ENCODE assay signal across 12 cellular contexts in genomic region chr1:31577515-31578191, GRCh38. TPM values are rescaled to one million over a fixed set of nuclear protein-coding genes. Genes with fewer than 3 reads are reported as not detected.
DNase-seq lines count a peak whose midpoint lies in the region; ATAC-seq and TF ChIP-seq lines count a peak whose summit lies in the region.
"Had no signal": no experiment of that assay in that cellular context is flagged by ENCODE, and none has a peak within 500 bp of the region (broad histone marks: within the 10 kb centered on the region; RNA-seq: fewer than 3 reads in every experiment).

No MANE protein-coding gene starts in this region.

- H3K27ac ChIP-seq in mucosa of rectum (ENCODE audit: low read depth in 2 of 2, low read length in 2 of 2) (peak overlapping the region; percentile 97), aorta (ENCODE audit: low read depth in 1 of 2, low read length in 2 of 2) (peak overlapping the region; percentile 82 to 83)

- TF ChIP-seq CTCF in epithelial cell of proximal tubule (conservative IDR thresholded peaks at IDR 0.05; ENCODE audit: low read depth, low read length) (no peak), CD14-positive monocyte (IDR thresholded peaks at IDR 0.05) (no peak)

- no peaks in the 10 kb centered on the region for H3K4me1 Mint-ChIP-seq in activated T-cell treated with anti-CD3 and anti-CD28 coated beads, Interleukin-2, amount 50 U/mL, for 72 hours (ENCODE audit: low read depth)
- H3K4me1 Mint-ChIP-seq in CD14-positive monocyte: peaks cover 10% of the 10 kb centered on the region

- no peak overlapping the region for H3K4me3 Mint-ChIP-seq in activated T-cell treated with anti-CD3 and anti-CD28 coated beads, Interleukin-2, amount 50 U/mL, for 72 hours
- H3K4me3 Mint-ChIP-seq in CD14-positive monocyte: peak overlapping the region in 1 of 2 donors; percentile 51

- no peaks in the 10 kb centered on the region for H3K27me3 ChIP-seq in mucosa of rectum (ENCODE audit: control insufficient read depth in 2 of 2, insufficient read depth in 2 of 2, low read length in 2 of 2)
- H3K27me3 ChIP-seq in aorta (ENCODE audit: control insufficient read depth in 1 of 2, insufficient read depth in 2 of 2, low read length in 1 of 2): no peaks in the 10 kb centered on the region

- H3K27ac Mint-ChIP-seq in activated T-cell treated with anti-CD3 and anti-CD28 coated beads, Interleukin-2, amount 50 U/mL, for 72 hours: no peak overlapping the region
- no peak overlapping the region for H3K27ac Mint-ChIP-seq in CD14-positive monocyte

- H3K36me3 ChIP-seq in mucosa of rectum (ENCODE audit: control insufficient read depth in 2 of 2, insufficient read depth in 2 of 2, low read length in 2 of 2): peaks cover 0 to 6% of the 10 kb centered on the region in 2 donors
- no peaks in the 10 kb centered on the region for H3K36me3 ChIP-seq in aorta (ENCODE audit: control insufficient read depth in 1 of 2, insufficient read depth in 2 of 2, low read length in 1 of 2)

- H3K4me3 ChIP-seq in epithelial cell of proximal tubule (ENCODE audit: low read depth, low read length): peak overlapping the region; percentile 94
- H3K4me3 ChIP-seq in mucosa of rectum (ENCODE audit: low read length in 2 of 2): peak overlapping the region; percentile 88 to 94
- peak overlapping the region; percentile 65 to 95 for H3K4me3 ChIP-seq in aorta (ENCODE audit: low read length in 2 of 2)

- H3K36me3 Mint-ChIP-seq in activated T-cell treated with anti-CD3 and anti-CD28 coated beads, Interleukin-2, amount 50 U/mL, for 72 hours (ENCODE audit: insufficient read depth in 2 of 2): no peaks in the 10 kb centered on the region
- no peaks in the 10 kb centered on the region for H3K36me3 Mint-ChIP-seq in CD14-positive monocyte

- WGBS in aorta, 2 donors: 3 to 4% methylated on average over 6 of the region's 6 CpGs

- DNase-seq in activated CD8-positive, alpha-beta memory T cell treated with anti-CD3 and anti-CD28 coated beads for 24 hours: peak; percentile 38
- DNase-seq in activated CD8-positive, alpha-beta memory T cell treated with anti-CD3 and anti-CD28 coated beads, Interleukin-2, amount 50 U/mL, for 4 hours: no peak
- DNase-seq in epithelial cell of proximal tubule (ENCODE audit: low read depth): peak; percentile 56
- peak in 1 of 2 donors; percentile 70 for DNase-seq in aorta
- no peak for DNase-seq in activated CD4-positive, alpha-beta T cell treated with anti-CD3 and anti-CD28 coated beads for 4 hours
- no peak for DNase-seq in activated T-cell treated with anti-CD3 and anti-CD28 coated beads, Interleukin-2, amount 50 U/mL, for 72 hours
- no peak for DNase-seq in CD14-positive monocyte (ENCODE audit: low spot score)
- DNase-seq: activated naive CD4-positive, alpha-beta T cell treated with Interleukin-2 at 50 U/mL for 16 hours; NCI-H2081; stimulated activated CD4-positive, alpha-beta T cell treated with anti-CD3 and anti-CD28 coated beads, Interleukin-4, amount 100 ng/mL, for 1 hour; T-helper 1 cell had no signal

- no peaks in the 10 kb centered on the region for H3K9me3 ChIP-seq in mucosa of rectum (ENCODE audit: control insufficient read depth in 2 of 2, low read length in 2 of 2)
- H3K9me3 ChIP-seq in aorta (ENCODE audit: control insufficient read depth, low read length): no peaks in the 10 kb centered on the region

- intact Hi-C loops in aorta (cut with DNase I) (loop anchor here in 1 of 2 donors (5.0 kb wide), 1 partner anchor 135 kb away; no protein-coding TSS in a partner anchor), CD14-positive monocyte (cut with micrococcal nuclease) (no loop called here)

- H3K27me3 Mint-ChIP-seq in activated T-cell treated with anti-CD3 and anti-CD28 coated beads, Interleukin-2, amount 50 U/mL, for 72 hours (ENCODE audit: low read depth): peaks cover under 1% of the 10 kb centered on the region
- H3K27me3 Mint-ChIP-seq in CD14-positive monocyte (ENCODE audit: low read depth in 3 of 3): peaks cover 13 to 22% (median 14%) of the 10 kb centered on the region in 3 donors

- H3K9me3 Mint-ChIP-seq in activated T-cell treated with anti-CD3 and anti-CD28 coated beads, Interleukin-2, amount 50 U/mL, for 72 hours: no peaks in the 10 kb centered on the region
- H3K9me3 Mint-ChIP-seq in CD14-positive monocyte: no peaks in the 10 kb centered on the region

- H3K9ac ChIP-seq in mucosa of rectum (ENCODE audit: low read depth in 1 of 2, low read length in 2 of 2): peak overlapping the region; percentile 87 to 97

- peaks cover 30 to 69% of the 10 kb centered on the region in 2 donors for H3K4me1 ChIP-seq in mucosa of rectum (ENCODE audit: control insufficient read depth in 2 of 2, insufficient read depth in 2 of 2, low read length in 2 of 2)
- peaks cover 3 to 7% of the 10 kb centered on the region in 2 donors for H3K4me1 ChIP-seq in aorta (ENCODE audit: control insufficient read depth in 1 of 2, insufficient read depth in 2 of 2, low read length in 2 of 2)

- ATAC-seq in aorta (ENCODE audit: low FRiP score): no peak
- ATAC-seq in activated T-cell treated with anti-CD3 and anti-CD28 coated beads, Interleukin-2, amount 50 U/mL, for 72 hours (replicated peaks in 1 of 2): no peak

RNA-seq across cellular contexts. Expression of gene TINAGL1, which starts 1.3 kb away (rescaled TPM):
- total RNA-seq in epithelial cell of proximal tubule: 215 and 230 TPM in 2 replicates
- 100 to 1,000 TPM; 317 to 506 TPM for total RNA-seq in aorta
- 100 to 1,000 TPM; 158 to 325 TPM for polyA plus RNA-seq in aorta
- total RNA-seq in activated T-cell treated with anti-CD3 and anti-CD28 coated beads, Interleukin-2, amount 50 U/mL, for 72 hours: not detected
- polyA plus RNA-seq in CD14-positive monocyte: not detected

RNA-seq across cellular contexts. Expression of gene HCRTR1, which starts 39.8 kb away (rescaled TPM):
- total RNA-seq in epithelial cell of proximal tubule: not detected in 2 replicates
- total RNA-seq in aorta: under 1 TPM in 1 of 2 donors, not detected in 1; 0.42 TPM
- polyA plus RNA-seq in aorta: under 1 TPM in 1 of 2 donors, not detected in 1; 0.18 TPM
- total RNA-seq in activated T-cell treated with anti-CD3 and anti-CD28 coated beads, Interleukin-2, amount 50 U/mL, for 72 hours: not detected
- not detected for polyA plus RNA-seq in CD14-positive monocyte

Comparison
In these comparisons a context has a peak if more than half of its experiments do, and no peak if none do; other contexts are left out.
1. DNase-seq: peak in activated CD8-positive, alpha-beta memory T cell treated with anti-CD3 and anti-CD28 coated beads for 24 hours (single experiment) and epithelial cell of proximal tubule (single experiment); none in activated CD8-positive, alpha-beta memory T cell treated with anti-CD3 and anti-CD28 coated beads, Interleukin-2, amount 50 U/mL, for 4 hours (single experiment), activated CD4-positive, alpha-beta T cell treated with anti-CD3 and anti-CD28 coated beads for 4 hours (0 of 2), activated T-cell treated with anti-CD3 and anti-CD28 coated beads, Interleukin-2, amount 50 U/mL, for 72 hours (0 of 2) and CD14-positive monocyte (single experiment).
2. RNA of gene TINAGL1, which starts 1.3 kb away (total RNA-seq): 317 to 506 TPM in aorta and 215 to 230 TPM in epithelial cell of proximal tubule; not detected in activated T-cell treated with anti-CD3 and anti-CD28 coated beads, Interleukin-2, amount 50 U/mL, for 72 hours; every median in the first group is over 100 times any median in the second.
3. Peak in every context shown above with its lines, with median percentiles within 50 percentile points of each other: H3K4me3 ChIP-seq.